26 cellular contexts compared by ENCODE assay signal in the genomic region with DNA sequence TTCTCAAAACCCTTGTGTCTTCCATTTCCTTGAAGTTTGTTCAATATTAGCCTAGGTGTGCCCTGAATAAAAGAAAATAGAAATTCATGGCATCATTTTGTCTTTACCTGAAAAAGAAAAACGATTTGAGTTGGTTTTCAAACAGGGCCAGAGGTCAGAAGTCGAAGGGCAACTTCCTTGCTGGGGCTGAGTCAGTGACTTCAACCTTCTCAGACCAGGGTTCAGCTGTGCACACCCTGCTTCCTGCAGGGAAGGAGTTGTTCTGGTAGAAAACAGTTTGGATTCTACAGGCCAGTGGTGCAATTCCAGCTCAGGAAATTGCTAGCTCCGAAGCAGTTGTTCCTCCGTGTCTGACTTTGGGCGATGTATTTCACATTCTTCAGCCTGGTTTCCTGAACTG.
DNase-seq lines count a peak whose midpoint lies in the region; ATAC-seq, FAIRE-seq and TF ChIP-seq lines count a peak whose summit lies in the region.
"Had no signal": no experiment of that assay in that cellular context is flagged by ENCODE, and none has a peak within 500 bp of the region (broad histone marks: within the 10 kb centered on the region; RNA-seq: fewer than 3 reads in every experiment).

No MANE protein-coding gene starts in this region.

- no peak overlapping the region for H3K23ac ChIP-seq in H1 (ENCODE audit: insufficient read length)
- no peak overlapping the region for H3K23ac ChIP-seq in trophoblast cell (ENCODE audit: low read length)

- H4K5ac ChIP-seq in H1 (ENCODE audit: insufficient read length, low read depth, low read length) = no peak overlapping the region

- intact Hi-C loops in K562 (cut with micrococcal nuclease) = loop anchor here (2.0 kb wide), 1 partner anchor 675 kb away; no protein-coding TSS in a partner anchor

- H3K23me2 ChIP-seq in H1 (ENCODE audit: low read depth, low read length) = peaks cover 18% of the 10 kb centered on the region; the same call in 1 of the 2 replicates

- no peak overlapping the region for H2AFZ ChIP-seq in K562 (ENCODE audit: low read depth, low read length)
- 0 out of 2 replicates have a peak overlapping the region, but pooled peaks have one; percentile 11 for H2AFZ ChIP-seq in H1 (ENCODE audit: low read length)
- no peak overlapping the region for H2AFZ ChIP-seq in trophoblast cell (ENCODE audit: insufficient read depth, low read length, poor library complexity)

- no peak overlapping the region for H3K9ac ChIP-seq in K562 (ENCODE audit: insufficient read depth in 1 of 2, low read depth in 2 of 2, low read length in 2 of 2)
- no peak overlapping the region for H3K9ac ChIP-seq in H1 (replicated peaks in 1 of 4; ENCODE audit: extremely low read depth in 1 of 4, low read depth in 3 of 4, low read length in 3 of 4)
- no peak overlapping the region for H3K9ac ChIP-seq in trophoblast cell (ENCODE audit: low read length)
- H3K9ac ChIP-seq: BLaER1 treated with 17β-estradiol and CSF1 and Interleukin-3, amounts not matched to agents 10 nM and 100 nM had no signal

- peaks cover 8 to 16% of the 10 kb centered on the region in 2 experiments for H3K27me3 ChIP-seq in K562 (ENCODE audit: control insufficient read depth in 2 of 2, insufficient read depth in 2 of 2, low read length in 2 of 2)
- H3K27me3 ChIP-seq in H1 (replicated peaks in 1 of 4; ENCODE audit: control insufficient read depth in 3 of 4, extremely low read depth in 1 of 4, insufficient read depth in 3 of 4, low read length in 3 of 4) = no peaks in the 10 kb centered on the region
- H3K27me3 ChIP-seq in trophoblast cell (ENCODE audit: insufficient read depth, low read length) = no peaks in the 10 kb centered on the region
- H3K27me3 ChIP-seq: BE2C; BLaER1 treated with 17β-estradiol and CSF1 and Interleukin-3, amounts not matched to agents 10 nM and 100 nM had no signal

- TF ChIP-seq EP300 in K562 (IDR thresholded peaks at IDR 0.05; ENCODE audit: low read length) (no peak), H1 (IDR thresholded peaks at IDR 0.05; ENCODE audit: borderline replicate concordance in 1 of 2, low read depth in 2 of 2, low read length in 2 of 2) (no peak)

- H2BK5ac ChIP-seq in H1 (ENCODE audit: low read depth, low read length) = no peak overlapping the region
- no peak overlapping the region for H2BK5ac ChIP-seq in trophoblast cell (ENCODE audit: low read depth, low read length, poor library complexity)

- H3K18ac ChIP-seq in H1 (ENCODE audit: extremely low read depth, low read length) = no peak overlapping the region
- H3K18ac ChIP-seq in trophoblast cell (ENCODE audit: low read length) = no peak overlapping the region

- H4K91ac ChIP-seq in H1 (replicated peaks; ENCODE audit: insufficient read length, low read length) (peak overlapping the region; percentile 75), trophoblast cell (ENCODE audit: low read depth, low read length) (no peak overlapping the region)

- TF ChIP-seq POLR2A in K562 (conservative IDR thresholded peaks at IDR 0.05) = no peak
- TF ChIP-seq POLR2A in H1 (IDR thresholded peaks at IDR 0.05; ENCODE audit: control extremely low read depth in 1 of 2, low read depth in 2 of 2, low read length in 2 of 2) = no peak

- H2AK5ac ChIP-seq in H1 (ENCODE audit: low read depth, low read length) (no peak overlapping the region), trophoblast cell (ENCODE audit: low read length) (no peak overlapping the region)

- H2BK20ac ChIP-seq in H1 (ENCODE audit: low read length) = no peak overlapping the region; the same call in 1 of the 2 replicates

- H2BK120ac ChIP-seq in H1 (replicated peaks; ENCODE audit: low read depth, low read length) (peak overlapping the region; percentile 36), trophoblast cell (ENCODE audit: insufficient read depth, low read length, poor library complexity) (no peak overlapping the region)

- H3K4me3 ChIP-seq in HEK293 (ENCODE audit: low read depth, low read length) (no peak overlapping the region), K562 (no peak overlapping the region), H1 (ENCODE audit: extremely low read depth in 1 of 4, insufficient read depth in 2 of 4, low read depth in 3 of 4, low read length in 4 of 4) (no peak overlapping the region), trophoblast cell (ENCODE audit: low read depth, low read length) (no peak overlapping the region)
- H3K4me3 ChIP-seq: A549; BLaER1 treated with 17β-estradiol and CSF1 and Interleukin-3, amounts not matched to agents 10 nM and 100 nM; GM12878; GM23338; HAP-1 had no signal

- DNase-seq in K562 (ENCODE audit: extremely low read depth in 1 of 4, low spot score in 3 of 4) (no peak), H1 (ENCODE audit: low read depth in 1 of 2, low spot score in 2 of 2) (no peak), trophoblast cell (no peak), islet precursor cell (no peak), NCI-H2107 treated with DMSO at 0.1 percent for 48 hours (lab: John Stamatoyannopoulos, UW; ENCODE audit: unreplicated experiment) (no peak)
- DNase-seq: 8988T; ACHN; AML-193; BE2C; CD4-positive, alpha-beta T cell; CD8-positive, alpha-beta memory T cell; DMS 273 treated with DMSO at 0.1 percent for 48 hours; DMS79; EL; GDM1 had no signal

- H4K8ac ChIP-seq in H1 (ENCODE audit: extremely low read depth, insufficient read depth, low read length) (no peak overlapping the region), trophoblast cell (ENCODE audit: low read depth, low read length) (no peak overlapping the region)

- in situ Hi-C loops in K562 (cut with MboI) = loop anchor here (25.0 kb wide), 1 partner anchor 674 kb away; no protein-coding TSS in a partner anchor

- H3K27ac ChIP-seq in HEK293 (ENCODE audit: extremely low read depth, low read depth, low read length) (no peak overlapping the region), K562 (ENCODE audit: extremely low read depth, low read depth, low read length) (no peak overlapping the region), H1 (ENCODE audit: low read depth, low read length) (no peak overlapping the region), trophoblast cell (ENCODE audit: low read depth, low read length) (no peak overlapping the region)
- H3K27ac ChIP-seq: BLaER1 treated with 17β-estradiol and CSF1 and Interleukin-3, amounts not matched to agents 10 nM and 100 nM had no signal

- H3K9me1 ChIP-seq in K562 (ENCODE audit: control insufficient read depth, insufficient read depth, low read length) = no peaks in the 10 kb centered on the region

- no peaks in the 10 kb centered on the region for H3K36me3 ChIP-seq in HEK293 (ENCODE audit: control insufficient read depth in 2 of 2, insufficient read depth in 1 of 2, low read length in 2 of 2)
- H3K36me3 ChIP-seq in K562 (ENCODE audit: control insufficient read depth, insufficient read depth, low read length) = no peaks in the 10 kb centered on the region
- no peaks in the 10 kb centered on the region; a peak in 1 of 8 replicates for H3K36me3 ChIP-seq in H1 (ENCODE audit: control insufficient read depth in 2 of 4, insufficient read depth in 4 of 4, low read length in 3 of 4)
- H3K36me3 ChIP-seq in trophoblast cell (ENCODE audit: control insufficient read depth in 1 of 2, insufficient read depth in 2 of 2, low read length in 2 of 2) = no peaks in the 10 kb centered on the region
- H3K36me3 ChIP-seq: BE2C; BLaER1 treated with 17β-estradiol and CSF1 and Interleukin-3, amounts not matched to agents 10 nM and 100 nM; HAP-1 had no signal

- no peak for TF ChIP-seq CTCF in HEK293 (tag by site-specific recombination; IDR thresholded peaks at IDR 0.05)
- TF ChIP-seq CTCF in K562 (IDR thresholded peaks at IDR 0.05 in 2 of 3, conservative IDR thresholded peaks at IDR 0.05 in 1 of 3; ENCODE audit: insufficient read depth in 2 of 3, low read depth in 1 of 3, low read length in 3 of 3) = no peak
- TF ChIP-seq CTCF in H1 (IDR thresholded peaks at IDR 0.05; ENCODE audit: control extremely low read depth in 1 of 3, insufficient read depth in 1 of 3, low read depth in 1 of 3, low read length in 3 of 3) = no peak

- no peak for TF ChIP-seq RAD21 in K562 (CRISPR knock-in tag; conservative IDR thresholded peaks at IDR 0.05 in 1 of 2, IDR thresholded peaks at IDR 0.05 in 1 of 2)
- no peak for TF ChIP-seq RAD21 in H1 (IDR thresholded peaks at IDR 0.05 in 1 of 2, conservative IDR thresholded peaks at IDR 0.05 in 1 of 2; ENCODE audit: low read depth in 2 of 2, low read length in 2 of 2)

- POLR2A ChIA-PET in HEK293 (lab: Yijun Ruan, JAX) (no interaction called here), K562 (lab: Yijun Ruan, JAX) (interaction anchor here (0.7 kb wide), 1 partner anchor 1356 kb away, joined by 3 read pairs; no protein-coding TSS in a partner anchor), H1 (lab: Charles Lee; ENCODE audit: partially characterized antibody) (no interaction called here)

- ATAC-seq in K562 (no peak), HG02852 (IDR thresholded peaks at IDR 0.05; ENCODE audit: unreplicated experiment) (no peak), HG03097 (IDR thresholded peaks at IDR 0.05; ENCODE audit: low FRiP score, unreplicated experiment) (no peak)
- ATAC-seq: GM12878 had no signal

- no peak overlapping the region for H2BK12ac ChIP-seq in H1 (ENCODE audit: low read depth, low read length)
- H2BK12ac ChIP-seq in trophoblast cell (ENCODE audit: low read length) = peak overlapping the region; percentile 0

- no peaks in the 10 kb centered on the region for H3K79me2 ChIP-seq in K562 (ENCODE audit: control insufficient read depth, insufficient read depth, low read length)
- 0 out of 4 replicates have a peak, but pooled peaks cover 0 to 3% of the 10 kb centered on the region in 2 experiments for H3K79me2 ChIP-seq in H1 (ENCODE audit: control insufficient read depth in 1 of 2, insufficient read depth in 2 of 2, low read length in 2 of 2)
- H3K79me2 ChIP-seq in trophoblast cell (ENCODE audit: control insufficient read depth, insufficient read depth, low read length, poor library complexity) = no peaks in the 10 kb centered on the region

- H3K79me1 ChIP-seq in H1 (ENCODE audit: low read depth, low read length) = no peaks in the 10 kb centered on the region
- peaks cover 3% of the 10 kb centered on the region for H3K79me1 ChIP-seq in trophoblast cell (ENCODE audit: low read length)

- CTCF ChIA-PET in HEK293 (lab: Yijun Ruan, JAX) = interaction anchor here (0.6 to 1.1 kb wide), 6 partner anchors 13 to 675 kb away, joined by 3 to 5 read pairs (median 4); no protein-coding TSS in a partner anchor
- CTCF ChIA-PET in K562 (lab: Yijun Ruan, JAX; ENCODE audit: low intra/inter-chr PET ratio) = interaction anchor here (0.7 to 2.1 kb wide), 2 partner anchors 676 to 702 kb away, joined by 5 to 15 read pairs; no protein-coding TSS in a partner anchor
- CTCF ChIA-PET in H1 (lab: Charles Lee; ENCODE audit: partially characterized antibody) = interaction anchor here (0.9 to 1.9 kb wide), 5 partner anchors 11 to 81 kb away, joined by 3 to 5 read pairs (median 3); no protein-coding TSS in a partner anchor

- no peak overlapping the region for H3K4me2 ChIP-seq in K562 (ENCODE audit: insufficient read depth, low read length)
- no peak overlapping the region for H3K4me2 ChIP-seq in H1 (ENCODE audit: insufficient read depth in 1 of 2, low read depth in 2 of 2, low read length in 2 of 2)
- no peak overlapping the region for H3K4me2 ChIP-seq in trophoblast cell (ENCODE audit: low read length)
- H3K4me2 ChIP-seq: A549; BLaER1 treated with 17β-estradiol and CSF1 and Interleukin-3, amounts not matched to agents 10 nM and 100 nM; GM23338 had no signal

- BruUV-seq in K562 (replicated peaks; lab: Mats Ljungman, UMichigan) = no TSS peak

- 1% methylated on average over 5 of the region's 5 CpGs for WGBS in K562 (ENCODE audit: insufficient coverage, low coverage, missing lambda C conversion rate)
- 98% methylated on average over 5 of the region's 5 CpGs; no CpG with 5 or more reads in 1 of the 2 experiments for WGBS in H1 (ENCODE audit: extremely low coverage in 1 of 2, insufficient coverage in 1 of 2, insufficient read length in 1 of 2, insufficient replicate concordance in 2 of 2, low coverage in 1 of 2, low lambda C conversion rate in 2 of 2, missing lambda C conversion rate in 1 of 2), 2 experiments
- WGBS in trophoblast cell (ENCODE audit: extremely low coverage, insufficient coverage, insufficient read length) = no CpG with 5 or more reads among the region's 5 CpGs

- no peak overlapping the region for H3K56ac ChIP-seq in H1 (replicated peaks; ENCODE audit: insufficient read length, low read depth, low read length)

- no peaks in the 10 kb centered on the region for H3K4me1 ChIP-seq in HEK293 (ENCODE audit: control insufficient read depth, insufficient read depth, low read length)
- H3K4me1 ChIP-seq in K562 (replicated peaks in 1 of 2; ENCODE audit: control insufficient read depth in 2 of 2, insufficient read depth in 2 of 2, low read length in 2 of 2) = no peaks in the 10 kb centered on the region
- H3K4me1 ChIP-seq in H1 (replicated peaks in 1 of 4; ENCODE audit: control insufficient read depth in 3 of 4, insufficient read depth in 4 of 4, low read length in 3 of 4) = peaks cover 0 to 3% (median 0%) of the 10 kb centered on the region in 4 experiments; a peak in 1 of 7 replicates
- H3K4me1 ChIP-seq in trophoblast cell (ENCODE audit: control insufficient read depth in 1 of 2, insufficient read depth in 2 of 2, low read length in 2 of 2) = no peaks in the 10 kb centered on the region
- H3K4me1 ChIP-seq: A549; BE2C; BLaER1 treated with 17β-estradiol and CSF1 and Interleukin-3, amounts not matched to agents 10 nM and 100 nM; HAP-1 had no signal

- H4K20me1 ChIP-seq in K562 (replicated peaks; ENCODE audit: control insufficient read depth, insufficient read depth, low read length) (no peaks in the 10 kb centered on the region), H1 (replicated peaks in 1 of 2; ENCODE audit: control insufficient read depth in 1 of 2, insufficient read depth in 2 of 2, low read length in 2 of 2) (peaks cover 0 to 12% of the 10 kb centered on the region in 2 experiments)
- H4K20me1 ChIP-seq: BLaER1 treated with 17β-estradiol and CSF1 and Interleukin-3, amounts not matched to agents 10 nM and 100 nM had no signal

- no peak overlapping the region for H3K14ac ChIP-seq in H1 (ENCODE audit: insufficient read length)
- H3K14ac ChIP-seq in trophoblast cell (ENCODE audit: low read length) = no peak overlapping the region

- no peak overlapping the region for H2BK15ac ChIP-seq in H1 (ENCODE audit: low read length)

- H3K4ac ChIP-seq in H1 (replicated peaks; ENCODE audit: insufficient read length, low read depth, low read length) = no peak overlapping the region
- no peak overlapping the region for H3K4ac ChIP-seq in trophoblast cell (ENCODE audit: low read depth, low read length)

- no peak overlapping the region for H4K12ac ChIP-seq in trophoblast cell (ENCODE audit: low read depth, low read length)

- FAIRE-seq in K562 (lab: Jason Lieb, UNC) (no peak), H1 (lab: Jason Lieb, UNC) (no peak)
- FAIRE-seq: A549, D721Med, GM12878, GM18507, H54 had no signal

- no peaks in the 10 kb centered on the region for H3K9me3 ChIP-seq in HEK293 (ENCODE audit: control insufficient read depth, insufficient read depth, low read depth, low read length)
- no peaks in the 10 kb centered on the region for H3K9me3 ChIP-seq in K562 (replicated peaks; ENCODE audit: control insufficient read depth, insufficient read depth, low read depth, low read length)
- H3K9me3 ChIP-seq in H1 (ENCODE audit: insufficient read depth in 2 of 2, low read depth in 1 of 2, low read length in 1 of 2) = peaks cover 0 to 9% of the 10 kb centered on the region in 2 experiments; a peak in 2 of 4 replicates
- peaks cover 3% of the 10 kb centered on the region for H3K9me3 ChIP-seq in trophoblast cell (ENCODE audit: insufficient read depth, low read depth, low read length)
- H3K9me3 ChIP-seq: A549; BE2C; BLaER1 treated with 17β-estradiol and CSF1 and Interleukin-3, amounts not matched to agents 10 nM and 100 nM; HAP-1 had no signal
